In genomic region chr19:36058481-36059179, GRCh38 we compare ENCODE assay signal across 1 cellular context.
TF ChIP-seq lines count a peak whose summit lies in the region.

No MANE protein-coding gene starts in this region.

TF ChIP-seq in HepG2, 621 proteins besides CTCF, POLR2A, EP300 and RAD21 (continued from another document and continues in another):
- TF ChIP-seq YEATS2 (CRISPR knock-in tag; IDR thresholded peaks at IDR 0.05; ENCODE audit: borderline replicate concordance) (peak; percentile 38; the same call in 1 of the 2 replicates), ATF2 (CRISPR knock-in tag; IDR thresholded peaks at IDR 0.05) (no peak), ZNF784 (CRISPR knock-in tag; IDR thresholded peaks at IDR 0.05; ENCODE audit: borderline replicate concordance) (no peak), CSRNP1 (CRISPR knock-in tag; IDR thresholded peaks at IDR 0.05) (0 out of 2 replicates have a peak, but pooled peaks have one; percentile 25), ZC3H13 (CRISPR knock-in tag; IDR thresholded peaks at IDR 0.05) (no peak), HNF4A (CRISPR knock-in tag; IDR thresholded peaks at IDR 0.05) (peak; percentile 89), KDM6A (CRISPR knock-in tag; IDR thresholded peaks at IDR 0.05; ENCODE audit: low read depth) (peak; percentile 72; the same call in 1 of the 2 replicates), IRX3 (CRISPR knock-in tag; IDR thresholded peaks at IDR 0.05; ENCODE audit: borderline replicate concordance, low read depth) (no peak), GLI4 (CRISPR knock-in tag; IDR thresholded peaks at IDR 0.05; ENCODE audit: borderline replicate concordance) (no peak), GATAD2A (CRISPR knock-in tag; IDR thresholded peaks at IDR 0.05) (peak; percentile 49; the same call in 1 of the 2 replicates), ZNF253 (CRISPR knock-in tag; IDR thresholded peaks at IDR 0.05; ENCODE audit: borderline replicate concordance) (no peak), ARHGAP35 (CRISPR knock-in tag; IDR thresholded peaks at IDR 0.05; ENCODE audit: borderline replicate concordance) (no peak), KAT8 (CRISPR knock-in tag; IDR thresholded peaks at IDR 0.05) (peak; percentile 51; the same call in 1 of the 2 replicates), ZNF274 (CRISPR knock-in tag; IDR thresholded peaks at IDR 0.05) (0 out of 2 replicates have a peak, but pooled peaks have one; percentile 42), SIX4 (CRISPR knock-in tag; IDR thresholded peaks at IDR 0.05) (peak; percentile 100), ZNF572 (CRISPR knock-in tag; IDR thresholded peaks at IDR 0.05) (no peak), IRF2 (CRISPR knock-in tag; IDR thresholded peaks at IDR 0.05) (0 out of 2 replicates have a peak, but pooled peaks have one; percentile 36), MED8 (CRISPR knock-in tag; IDR thresholded peaks at IDR 0.05; ENCODE audit: insufficient replicate concordance) (no peak), ZMYM3 (CRISPR knock-in tag; IDR thresholded peaks at IDR 0.05) (no peak; the same call in 1 of the 2 replicates), PCBP2 (optimal IDR thresholded peaks at IDR 0.05; ENCODE audit: low read depth, low read length, poor library complexity, severe bottlenecking) (no peak), ZNF337 (CRISPR knock-in tag; IDR thresholded peaks at IDR 0.05; ENCODE audit: borderline replicate concordance, low read depth) (no peak), HDAC2 (CRISPR knock-in tag; IDR thresholded peaks at IDR 0.05) (peak; percentile 31; the same call in 1 of the 2 replicates), TAF15 (IDR thresholded peaks at IDR 0.05; ENCODE audit: low read depth, low read length, poor library complexity, severe bottlenecking) (no peak), RNF2 (conservative IDR thresholded peaks at IDR 0.05; ENCODE audit: low read depth) (no peak), SRSF1 (optimal IDR thresholded peaks at IDR 0.05; ENCODE audit: low read depth, low read length) (no peak), ZBTB7B (CRISPR knock-in tag; IDR thresholded peaks at IDR 0.05) (peak; percentile 42; the same call in 1 of the 2 replicates), FOXA3 (CRISPR knock-in tag; IDR thresholded peaks at IDR 0.05) (0 out of 2 replicates have a peak, but pooled peaks have one; percentile 32), ZNF639 (CRISPR knock-in tag; conservative IDR thresholded peaks at IDR 0.05) (no peak), ZNF121 (CRISPR knock-in tag; IDR thresholded peaks at IDR 0.05) (no peak), ZNF12 (CRISPR knock-in tag; IDR thresholded peaks at IDR 0.05) (no peak), ZFY (CRISPR knock-in tag; IDR thresholded peaks at IDR 0.05) (peak; percentile 54), KLF6 (CRISPR knock-in tag; IDR thresholded peaks at IDR 0.05) (no peak), ATF1 (CRISPR knock-in tag; IDR thresholded peaks at IDR 0.05) (peak; percentile 46; the same call in 1 of the 2 replicates), ZNF879 (CRISPR knock-in tag; IDR thresholded peaks at IDR 0.05) (no peak), ZNF260 (CRISPR knock-in tag; IDR thresholded peaks at IDR 0.05; ENCODE audit: borderline replicate concordance, low read depth) (no peak)
- TF ChIP-seq, protein P1, sequence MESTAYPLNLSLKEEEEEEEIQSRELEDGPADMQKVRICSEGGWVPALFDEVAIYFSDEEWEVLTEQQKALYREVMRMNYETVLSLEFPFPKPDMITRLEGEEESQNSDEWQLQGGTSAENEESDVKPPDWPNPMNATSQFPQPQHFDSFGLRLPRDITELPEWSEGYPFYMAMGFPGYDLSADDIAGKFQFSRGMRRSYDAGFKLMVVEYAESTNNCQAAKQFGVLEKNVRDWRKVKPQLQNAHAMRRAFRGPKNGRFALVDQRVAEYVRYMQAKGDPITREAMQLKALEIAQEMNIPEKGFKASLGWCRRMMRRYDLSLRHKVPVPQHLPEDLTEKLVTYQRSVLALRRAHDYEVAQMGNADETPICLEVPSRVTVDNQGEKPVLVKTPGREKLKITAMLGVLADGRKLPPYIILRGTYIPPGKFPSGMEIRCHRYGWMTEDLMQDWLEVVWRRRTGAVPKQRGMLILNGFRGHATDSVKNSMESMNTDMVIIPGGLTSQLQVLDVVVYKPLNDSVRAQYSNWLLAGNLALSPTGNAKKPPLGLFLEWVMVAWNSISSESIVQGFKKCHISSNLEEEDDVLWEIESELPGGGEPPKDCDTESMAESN (CRISPR knock-in tag; conservative IDR thresholded peaks at IDR 0.05) = 0 out of 2 replicates have a peak, but pooled peaks have one; percentile 65
- TF ChIP-seq, protein P2, sequence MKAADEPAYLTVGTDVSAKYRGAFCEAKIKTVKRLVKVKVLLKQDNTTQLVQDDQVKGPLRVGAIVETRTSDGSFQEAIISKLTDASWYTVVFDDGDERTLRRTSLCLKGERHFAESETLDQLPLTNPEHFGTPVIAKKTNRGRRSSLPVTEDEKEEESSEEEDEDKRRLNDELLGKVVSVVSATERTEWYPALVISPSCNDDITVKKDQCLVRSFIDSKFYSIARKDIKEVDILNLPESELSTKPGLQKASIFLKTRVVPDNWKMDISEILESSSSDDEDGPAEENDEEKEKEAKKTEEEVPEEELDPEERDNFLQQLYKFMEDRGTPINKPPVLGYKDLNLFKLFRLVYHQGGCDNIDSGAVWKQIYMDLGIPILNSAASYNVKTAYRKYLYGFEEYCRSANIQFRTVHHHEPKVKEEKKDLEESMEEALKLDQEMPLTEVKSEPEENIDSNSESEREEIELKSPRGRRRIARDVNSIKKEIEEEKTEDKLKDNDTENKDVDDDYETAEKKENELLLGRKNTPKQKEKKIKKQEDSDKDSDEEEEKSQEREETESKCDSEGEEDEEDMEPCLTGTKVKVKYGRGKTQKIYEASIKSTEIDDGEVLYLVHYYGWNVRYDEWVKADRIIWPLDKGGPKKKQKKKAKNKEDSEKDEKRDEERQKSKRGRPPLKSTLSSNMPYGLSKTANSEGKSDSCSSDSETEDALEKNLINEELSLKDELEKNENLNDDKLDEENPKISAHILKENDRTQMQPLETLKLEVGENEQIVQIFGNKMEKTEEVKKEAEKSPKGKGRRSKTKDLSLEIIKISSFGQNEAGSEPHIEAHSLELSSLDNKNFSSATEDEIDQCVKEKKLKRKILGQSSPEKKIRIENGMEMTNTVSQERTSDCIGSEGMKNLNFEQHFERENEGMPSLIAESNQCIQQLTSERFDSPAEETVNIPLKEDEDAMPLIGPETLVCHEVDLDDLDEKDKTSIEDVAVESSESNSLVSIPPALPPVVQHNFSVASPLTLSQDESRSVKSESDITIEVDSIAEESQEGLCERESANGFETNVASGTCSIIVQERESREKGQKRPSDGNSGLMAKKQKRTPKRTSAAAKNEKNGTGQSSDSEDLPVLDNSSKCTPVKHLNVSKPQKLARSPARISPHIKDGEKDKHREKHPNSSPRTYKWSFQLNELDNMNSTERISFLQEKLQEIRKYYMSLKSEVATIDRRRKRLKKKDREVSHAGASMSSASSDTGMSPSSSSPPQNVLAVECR (CRISPR knock-in tag; IDR thresholded peaks at IDR 0.05; ENCODE audit: borderline replicate concordance) = peak; percentile 23; the same call in 1 of the 2 replicates
- TF ChIP-seq, protein P3, sequence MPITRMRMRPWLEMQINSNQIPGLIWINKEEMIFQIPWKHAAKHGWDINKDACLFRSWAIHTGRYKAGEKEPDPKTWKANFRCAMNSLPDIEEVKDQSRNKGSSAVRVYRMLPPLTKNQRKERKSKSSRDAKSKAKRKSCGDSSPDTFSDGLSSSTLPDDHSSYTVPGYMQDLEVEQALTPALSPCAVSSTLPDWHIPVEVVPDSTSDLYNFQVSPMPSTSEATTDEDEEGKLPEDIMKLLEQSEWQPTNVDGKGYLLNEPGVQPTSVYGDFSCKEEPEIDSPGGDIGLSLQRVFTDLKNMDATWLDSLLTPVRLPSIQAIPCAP (CRISPR knock-in tag; IDR thresholded peaks at IDR 0.05; ENCODE audit: low read depth) = no peak
- TF ChIP-seq, protein P4, sequence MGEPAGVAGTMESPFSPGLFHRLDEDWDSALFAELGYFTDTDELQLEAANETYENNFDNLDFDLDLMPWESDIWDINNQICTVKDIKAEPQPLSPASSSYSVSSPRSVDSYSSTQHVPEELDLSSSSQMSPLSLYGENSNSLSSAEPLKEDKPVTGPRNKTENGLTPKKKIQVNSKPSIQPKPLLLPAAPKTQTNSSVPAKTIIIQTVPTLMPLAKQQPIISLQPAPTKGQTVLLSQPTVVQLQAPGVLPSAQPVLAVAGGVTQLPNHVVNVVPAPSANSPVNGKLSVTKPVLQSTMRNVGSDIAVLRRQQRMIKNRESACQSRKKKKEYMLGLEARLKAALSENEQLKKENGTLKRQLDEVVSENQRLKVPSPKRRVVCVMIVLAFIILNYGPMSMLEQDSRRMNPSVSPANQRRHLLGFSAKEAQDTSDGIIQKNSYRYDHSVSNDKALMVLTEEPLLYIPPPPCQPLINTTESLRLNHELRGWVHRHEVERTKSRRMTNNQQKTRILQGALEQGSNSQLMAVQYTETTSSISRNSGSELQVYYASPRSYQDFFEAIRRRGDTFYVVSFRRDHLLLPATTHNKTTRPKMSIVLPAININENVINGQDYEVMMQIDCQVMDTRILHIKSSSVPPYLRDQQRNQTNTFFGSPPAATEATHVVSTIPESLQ (CRISPR knock-in tag; conservative IDR thresholded peaks at IDR 0.05) = no peak
- TF ChIP-seq, protein P5, sequence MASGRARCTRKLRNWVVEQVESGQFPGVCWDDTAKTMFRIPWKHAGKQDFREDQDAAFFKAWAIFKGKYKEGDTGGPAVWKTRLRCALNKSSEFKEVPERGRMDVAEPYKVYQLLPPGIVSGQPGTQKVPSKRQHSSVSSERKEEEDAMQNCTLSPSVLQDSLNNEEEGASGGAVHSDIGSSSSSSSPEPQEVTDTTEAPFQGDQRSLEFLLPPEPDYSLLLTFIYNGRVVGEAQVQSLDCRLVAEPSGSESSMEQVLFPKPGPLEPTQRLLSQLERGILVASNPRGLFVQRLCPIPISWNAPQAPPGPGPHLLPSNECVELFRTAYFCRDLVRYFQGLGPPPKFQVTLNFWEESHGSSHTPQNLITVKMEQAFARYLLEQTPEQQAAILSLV (CRISPR knock-in tag; IDR thresholded peaks at IDR 0.05; ENCODE audit: borderline replicate concordance) = no peak
- TF ChIP-seq, protein P6, sequence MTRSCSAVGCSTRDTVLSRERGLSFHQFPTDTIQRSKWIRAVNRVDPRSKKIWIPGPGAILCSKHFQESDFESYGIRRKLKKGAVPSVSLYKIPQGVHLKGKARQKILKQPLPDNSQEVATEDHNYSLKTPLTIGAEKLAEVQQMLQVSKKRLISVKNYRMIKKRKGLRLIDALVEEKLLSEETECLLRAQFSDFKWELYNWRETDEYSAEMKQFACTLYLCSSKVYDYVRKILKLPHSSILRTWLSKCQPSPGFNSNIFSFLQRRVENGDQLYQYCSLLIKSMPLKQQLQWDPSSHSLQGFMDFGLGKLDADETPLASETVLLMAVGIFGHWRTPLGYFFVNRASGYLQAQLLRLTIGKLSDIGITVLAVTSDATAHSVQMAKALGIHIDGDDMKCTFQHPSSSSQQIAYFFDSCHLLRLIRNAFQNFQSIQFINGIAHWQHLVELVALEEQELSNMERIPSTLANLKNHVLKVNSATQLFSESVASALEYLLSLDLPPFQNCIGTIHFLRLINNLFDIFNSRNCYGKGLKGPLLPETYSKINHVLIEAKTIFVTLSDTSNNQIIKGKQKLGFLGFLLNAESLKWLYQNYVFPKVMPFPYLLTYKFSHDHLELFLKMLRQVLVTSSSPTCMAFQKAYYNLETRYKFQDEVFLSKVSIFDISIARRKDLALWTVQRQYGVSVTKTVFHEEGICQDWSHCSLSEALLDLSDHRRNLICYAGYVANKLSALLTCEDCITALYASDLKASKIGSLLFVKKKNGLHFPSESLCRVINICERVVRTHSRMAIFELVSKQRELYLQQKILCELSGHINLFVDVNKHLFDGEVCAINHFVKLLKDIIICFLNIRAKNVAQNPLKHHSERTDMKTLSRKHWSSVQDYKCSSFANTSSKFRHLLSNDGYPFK (CRISPR knock-in tag; IDR thresholded peaks at IDR 0.05; ENCODE audit: borderline replicate concordance) = no peak
- TF ChIP-seq, protein P7, sequence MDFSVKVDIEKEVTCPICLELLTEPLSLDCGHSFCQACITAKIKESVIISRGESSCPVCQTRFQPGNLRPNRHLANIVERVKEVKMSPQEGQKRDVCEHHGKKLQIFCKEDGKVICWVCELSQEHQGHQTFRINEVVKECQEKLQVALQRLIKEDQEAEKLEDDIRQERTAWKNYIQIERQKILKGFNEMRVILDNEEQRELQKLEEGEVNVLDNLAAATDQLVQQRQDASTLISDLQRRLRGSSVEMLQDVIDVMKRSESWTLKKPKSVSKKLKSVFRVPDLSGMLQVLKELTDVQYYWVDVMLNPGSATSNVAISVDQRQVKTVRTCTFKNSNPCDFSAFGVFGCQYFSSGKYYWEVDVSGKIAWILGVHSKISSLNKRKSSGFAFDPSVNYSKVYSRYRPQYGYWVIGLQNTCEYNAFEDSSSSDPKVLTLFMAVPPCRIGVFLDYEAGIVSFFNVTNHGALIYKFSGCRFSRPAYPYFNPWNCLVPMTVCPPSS (IDR thresholded peaks at IDR 0.05) = no peak
